Comparison of ENCODE assay signal across 8 cellular contexts in the genomic region with DNA sequence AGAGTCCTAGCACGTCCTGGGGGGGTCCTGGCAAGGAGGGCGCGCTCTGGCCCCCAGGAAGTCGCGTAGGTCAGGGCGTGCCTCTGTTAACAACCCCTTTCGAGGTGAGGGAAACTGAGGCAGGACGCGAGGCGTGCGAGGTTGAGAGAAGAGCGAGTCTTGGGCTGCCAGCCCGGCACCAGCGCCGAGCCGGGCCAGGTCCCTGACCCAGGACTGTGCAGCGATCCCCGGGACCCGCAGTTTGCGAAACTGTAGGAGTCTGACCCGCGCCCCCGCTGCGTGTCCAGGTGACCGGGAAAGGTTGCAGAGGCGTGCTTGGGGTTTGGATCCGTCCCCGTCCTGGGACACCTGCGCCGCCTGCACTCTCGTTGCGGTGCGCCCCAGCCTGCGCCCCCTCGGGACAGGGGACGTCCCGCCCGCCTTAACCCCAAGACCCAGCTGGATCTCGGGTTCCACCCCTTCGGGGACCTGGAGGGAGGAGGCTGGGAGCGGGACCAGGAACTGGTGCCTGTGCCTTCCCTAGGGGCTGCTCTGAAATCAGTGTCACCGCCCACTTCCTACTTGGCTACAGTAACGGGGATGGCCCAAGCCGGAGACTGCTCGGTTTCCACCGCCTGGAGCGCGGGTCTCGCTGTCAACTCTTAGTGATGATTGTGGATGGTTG. TPM values are rescaled to one million over a fixed set of nuclear protein-coding genes. Genes with fewer than 3 reads are reported as not detected.
DNase-seq lines count a peak whose midpoint lies in the region; ATAC-seq and TF ChIP-seq lines count a peak whose summit lies in the region.

No MANE protein-coding gene starts in this region.

- H3K27me3 ChIP-seq in H7 (ENCODE audit: control insufficient read depth, insufficient read depth, low read length) (peaks cover 12% of the 10 kb centered on the region), ectodermal cell (ENCODE audit: control insufficient read depth, insufficient read depth, low read length, poor library complexity, severe bottlenecking) (peaks cover 34% of the 10 kb centered on the region), lower lobe of right lung (ENCODE audit: low read depth) (no peaks in the 10 kb centered on the region)

- TF ChIP-seq CTCF in lower lobe of right lung (IDR thresholded peaks at IDR 0.05): no peak
- no peak for TF ChIP-seq CTCF in RWPE1 (conservative IDR thresholded peaks at IDR 0.05; ENCODE audit: low read depth)

- DNase-seq in EL (peak; percentile 71), H7 (peak; percentile 84), NCI-H1436 (lab: John Stamatoyannopoulos, UW) (peak; percentile 71), lower lobe of right lung (peak; percentile 71), RWPE1 (ENCODE audit: low spot score) (no peak)
- DNase-seq in activated CD4-positive, alpha-beta T cell treated with anti-CD3 and anti-CD28 coated beads for 1 hour: peak; percentile 25
- DNase-seq in stimulated activated naive CD8-positive, alpha-beta T cell treated with anti-CD3 and anti-CD28 coated beads, Interleukin-15, Interleukin-2, amounts not matched to agents 100 U/mL and 50 U/mL, for 24 hours: peak; percentile 59

- H3K36me3 ChIP-seq in H7 (replicated peaks; ENCODE audit: control insufficient read depth, insufficient read depth, low read length) (no peaks in the 10 kb centered on the region), ectodermal cell (ENCODE audit: control insufficient read depth, insufficient read depth, low read length) (no peaks in the 10 kb centered on the region), lower lobe of right lung (no peaks in the 10 kb centered on the region)

- intact Hi-C loops in lower lobe of right lung (cut with DNase I): no loop called here

- CTCF ChIA-PET in RWPE1 (lab: Yijun Ruan, JAX): interaction anchor here (0.8 kb wide), 1 partner anchor 322 kb away, joined by 3 read pairs; no protein-coding TSS in a partner anchor

- no peak overlapping the region for H3K27ac ChIP-seq in ectodermal cell (ENCODE audit: insufficient read depth, low read depth, low read length, poor library complexity, severe bottlenecking)
- H3K27ac ChIP-seq in lower lobe of right lung: peak overlapping the region; percentile 89
- no peak overlapping the region for H3K27ac ChIP-seq in RWPE1

- no peaks in the 10 kb centered on the region for H3K9me3 ChIP-seq in ectodermal cell (ENCODE audit: control insufficient read depth, low read length)
- H3K9me3 ChIP-seq in lower lobe of right lung: no peaks in the 10 kb centered on the region

- ATAC-seq in lower lobe of right lung: peak; percentile 83 to 85
- peak; percentile 58 for ATAC-seq in stimulated activated naive CD8-positive, alpha-beta T cell treated with anti-CD3 and anti-CD28 coated beads, Interleukin-15, Interleukin-2, amounts not matched to agents 100 U/mL and 50 U/mL, for 24 hours

- peak overlapping the region; percentile 95 for H3K4me3 ChIP-seq in H7 (ENCODE audit: insufficient read depth, low read depth, low read length)
- H3K4me3 ChIP-seq in ectodermal cell (ENCODE audit: insufficient read depth, low read depth, low read length): peak overlapping the region; percentile 75
- H3K4me3 ChIP-seq in lower lobe of right lung: peak overlapping the region; percentile 81

- peaks cover 7% of the 10 kb centered on the region for H3K4me1 ChIP-seq in ectodermal cell (ENCODE audit: control insufficient read depth, insufficient read depth, low read length)
- peaks cover 11% of the 10 kb centered on the region for H3K4me1 ChIP-seq in lower lobe of right lung

- POLR2A ChIA-PET in RWPE1 (lab: Yijun Ruan, JAX; ENCODE audit: low non-redundant PET): no interaction called here

- WGBS in ectodermal cell, 2 experiments: 0 to 1% methylated on average over 49 of the region's 49 CpGs

RNA-seq across cellular contexts. Expression of gene DISC1, which starts 0.5 kb away (rescaled TPM):
- 5.6 and 6.3 TPM in 2 replicates for total RNA-seq in H7 (2014; rRNA removed; shearing (Covaris generic))
- polyA plus RNA-seq in ectodermal cell (2013, experiment 1 of 4): 2.4 TPM
- 2.0 TPM for polyA plus RNA-seq in ectodermal cell (2013, experiment 2 of 4)
- 1.9 TPM for polyA plus RNA-seq in ectodermal cell (2013, experiment 3 of 4)
- 1.7 TPM for polyA plus RNA-seq in ectodermal cell (2013, experiment 4 of 4)
- 13.6 TPM for total RNA-seq in lower lobe of right lung
